ENCODE assay signal across 21 cellular contexts in the genomic region with DNA sequence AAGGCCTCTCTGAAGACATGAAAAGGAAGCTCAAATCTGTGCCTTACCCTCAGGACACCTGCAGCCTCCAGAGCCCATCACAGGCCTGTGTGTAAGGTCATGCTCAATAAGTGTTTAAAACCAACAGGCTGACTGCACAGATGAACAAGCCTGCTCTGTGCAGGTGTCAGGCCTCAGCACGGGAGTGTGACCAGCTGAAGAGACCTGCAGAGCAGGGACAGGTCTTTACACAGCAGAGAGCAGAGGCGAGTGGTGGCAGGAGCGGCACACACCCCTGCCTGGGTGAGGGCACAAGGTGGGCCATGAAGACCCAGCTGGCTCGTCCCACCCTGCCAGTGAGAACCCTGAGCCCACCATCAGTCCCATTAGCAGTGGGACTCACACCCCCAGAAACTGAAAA. TPM values are rescaled to one million over a fixed set of nuclear protein-coding genes. Genes with fewer than 3 reads are reported as not detected.
DNase-seq lines count a peak whose midpoint lies in the region; ATAC-seq, FAIRE-seq and TF ChIP-seq lines count a peak whose summit lies in the region.
"Had no signal": no experiment of that assay in that cellular context is flagged by ENCODE, and none has a peak within 500 bp of the region (broad histone marks: within the 10 kb centered on the region; RNA-seq: fewer than 3 reads in every experiment).

No MANE protein-coding gene starts in this region.

- H3K4me3 ChIP-seq in Panc1 (ENCODE audit: low read depth in 2 of 2, low read length in 2 of 2) (no peak overlapping the region), mucosa of descending colon (no peak overlapping the region), osteoblast (ENCODE audit: insufficient read depth, low read length) (no peak overlapping the region)

- ATAC-seq in Panc1 (0 out of 2 replicates have a peak, but pooled peaks have one; percentile 52), mucosa of descending colon (peak; percentile 23)
- peak; percentile 84 for ATAC-seq in stimulated activated memory B cell treated with anti-CD40 and anti-IgM and Interleukin-4, amounts not matched to agents 10 μg/mL and 1 μg/mL and 100 μg/mL, for 72 hours
- ATAC-seq: PC-3 had no signal

- no peaks in the 10 kb centered on the region for H3K23me2 ChIP-seq in H9 (ENCODE audit: insufficient read length, low read depth, low read length, poor library complexity, severe bottlenecking)

- WGBS in H9 (ENCODE audit: extremely low coverage, insufficient read length, low lambda C conversion rate), result no CpG with 5 or more reads among the region's 4 CpGs

- TF ChIP-seq CTCF in Panc1 (IDR thresholded peaks at IDR 0.05) (no peak), mucosa of descending colon (IDR thresholded peaks at IDR 0.05) (no peak), H9 (conservative IDR thresholded peaks at IDR 0.05) (no peak), osteoblast (IDR thresholded peaks at IDR 0.05; ENCODE audit: extremely low read depth, low read depth, low read length) (no peak)

- H4K8ac ChIP-seq in H9 (replicated peaks; ENCODE audit: insufficient read length, low read depth, low read length), result no peak overlapping the region

- H3K4ac ChIP-seq in H9 (ENCODE audit: low read depth, low read length), result no peak overlapping the region

- H4K91ac ChIP-seq in H9 (ENCODE audit: insufficient read length, low read depth, low read length), result no peak overlapping the region

- intact Hi-C loops in Panc1 (cut with micrococcal nuclease; ENCODE audit: unreplicated experiment) (no loop called here), mucosa of descending colon (cut with DNase I, micrococcal nuclease) (no loop called here)

- CTCF ChIA-PET in Panc1 (lab: Charles Lee), result no interaction called here

- in situ Hi-C loops in Panc1 (cut with HindIII; ENCODE audit: low pct_unique_long_range_greater_than_20kb, low sequenced_read_pairs), result no loop called here

- no peaks in the 10 kb centered on the region for H4K20me1 ChIP-seq in H9 (ENCODE audit: control insufficient read depth, insufficient read depth, insufficient read length)
- H4K20me1 ChIP-seq in osteoblast (ENCODE audit: insufficient read depth, low read length), result no peaks in the 10 kb centered on the region

- peaks cover 3% of the 10 kb centered on the region for H3K9me3 Mint-ChIP-seq in stimulated activated memory B cell treated with anti-CD40 and anti-IgM and Interleukin-4, amounts not matched to agents 10 μg/mL and 1 μg/mL and 100 μg/mL, for 72 hours
- peaks cover 25 to 29% of the 10 kb centered on the region in 2 experiments for H3K9me3 Mint-ChIP-seq in H9

- H3K79me1 ChIP-seq in H9 (ENCODE audit: insufficient read depth, low read depth, low read length, poor library complexity, severe bottlenecking), result no peaks in the 10 kb centered on the region

- H3K36me3 ChIP-seq in Panc1 (ENCODE audit: control insufficient read depth, insufficient read depth, low read length), result no peaks in the 10 kb centered on the region
- H3K36me3 ChIP-seq in mucosa of descending colon (ENCODE audit: low read depth), result no peaks in the 10 kb centered on the region
- H3K36me3 ChIP-seq in osteoblast (ENCODE audit: insufficient read depth, low read length), result no peaks in the 10 kb centered on the region

- no peak for FAIRE-seq in frontal cortex (lab: Jason Lieb, UNC)
- FAIRE-seq: A204.1, H54 had no signal

- no peak overlapping the region for H3K56ac ChIP-seq in H9 (ENCODE audit: insufficient read length, low read depth, low read length)

- H3K4me1 ChIP-seq in Panc1 (ENCODE audit: control insufficient read depth, insufficient read depth, low read length) (no peaks in the 10 kb centered on the region), mucosa of descending colon (ENCODE audit: low read depth) (no peaks in the 10 kb centered on the region), H9 (ENCODE audit: insufficient read depth, low read length) (peaks cover 6% of the 10 kb centered on the region; the same call in 1 of the 2 replicates), osteoblast (ENCODE audit: insufficient read depth, low read length) (no peaks in the 10 kb centered on the region)

- H2BK15ac ChIP-seq in H9 (ENCODE audit: low read depth, low read length), result no peak overlapping the region

- DNase-seq in activated CD8-positive, alpha-beta memory T cell treated with anti-CD3 and anti-CD28 coated beads, Interleukin-2, amount 50 U/mL, for 48 hours, result peak; percentile 8
- DNase-seq in activated CD8-positive, alpha-beta memory T cell treated with anti-CD3 and anti-CD28 coated beads, Interleukin-2, amount 50 U/mL, for 4 hours, result no peak
- DNase-seq in Panc1 (ENCODE audit: low read depth, low spot score), result no peak
- DNase-seq in mucosa of descending colon, result no peak
- DNase-seq in H9, result no peak
- DNase-seq in frontal cortex (ENCODE audit: low spot score in 2 of 2), result no peak
- DNase-seq in osteoblast (ENCODE audit: insufficient read length, low spot score, missing footprints), result no peak
- DNase-seq: C1 segment of cervical spinal cord, Caco-2, DMS153, EL, NCI-H1092, NCI-H146, NCI-H2081, NCI-H748 treated with DMSO at 0.1 percent for 48 hours, PC-3 had no signal

- H3K9me3 ChIP-seq in Panc1 (ENCODE audit: control insufficient read depth, insufficient read depth, low read depth, low read length) (no peaks in the 10 kb centered on the region; the same call in 1 of the 2 replicates), mucosa of descending colon (peaks cover 11% of the 10 kb centered on the region), H9 (ENCODE audit: control insufficient read depth, low read depth, low read length) (peaks cover 16% of the 10 kb centered on the region), osteoblast (ENCODE audit: low read depth, low read length) (peaks cover 3% of the 10 kb centered on the region)

- H2BK120ac ChIP-seq in H9 (ENCODE audit: low read depth, low read length, poor library complexity, severe bottlenecking), result no peak overlapping the region

- H3K9ac ChIP-seq in H9 (ENCODE audit: extremely low read depth, insufficient read length, low read length), result no peak overlapping the region

- no peaks in the 10 kb centered on the region for H3K79me2 ChIP-seq in H9 (ENCODE audit: insufficient read depth, low read length)
- H3K79me2 ChIP-seq in osteoblast (ENCODE audit: insufficient read depth, low read length), result no peaks in the 10 kb centered on the region

- peaks cover 21% of the 10 kb centered on the region for H3K4me1 Mint-ChIP-seq in stimulated activated memory B cell treated with anti-CD40 and anti-IgM and Interleukin-4, amounts not matched to agents 10 μg/mL and 1 μg/mL and 100 μg/mL, for 72 hours
- peaks cover 26 to 27% of the 10 kb centered on the region in 2 experiments for H3K4me1 Mint-ChIP-seq in H9

- H3K14ac ChIP-seq in H9 (ENCODE audit: insufficient read depth, low read length), result no peak overlapping the region; the same call in 1 of the 2 replicates

- no peak overlapping the region for H3T11ph ChIP-seq in H9 (ENCODE audit: low read length)

- H4K5ac ChIP-seq in H9 (ENCODE audit: insufficient read length, low read depth, low read length), result no peak overlapping the region

- H3K4me3 Mint-ChIP-seq in stimulated activated memory B cell treated with anti-CD40 and anti-IgM and Interleukin-4, amounts not matched to agents 10 μg/mL and 1 μg/mL and 100 μg/mL, for 72 hours, result peak overlapping the region; percentile 7
- no peak overlapping the region for H3K4me3 Mint-ChIP-seq in H9

- H2BK12ac ChIP-seq in H9 (ENCODE audit: insufficient read length, low read depth, low read length), result no peak overlapping the region

- H2AFZ ChIP-seq in H9 (ENCODE audit: low read length), result no peak overlapping the region
- H2AFZ ChIP-seq in osteoblast (ENCODE audit: low read length), result no peak overlapping the region

- H3K27ac ChIP-seq in Panc1 (ENCODE audit: low read length), result no peak overlapping the region
- H3K27ac ChIP-seq in H9 (ENCODE audit: insufficient read length, low read depth, low read length), result no peak overlapping the region
- H3K27ac ChIP-seq in osteoblast (ENCODE audit: low read depth, low read length), result no peak overlapping the region

- H3K18ac ChIP-seq in H9 (ENCODE audit: insufficient read length, low read depth, low read length), result no peak overlapping the region

- H2AK5ac ChIP-seq in H9 (ENCODE audit: insufficient read length, low read length), result no peak overlapping the region

- POLR2A ChIA-PET in Panc1 (lab: Charles Lee), result no interaction called here

- H2BK5ac ChIP-seq in H9 (ENCODE audit: insufficient read length, low read length), result no peak overlapping the region

- H3K36me3 Mint-ChIP-seq in stimulated activated memory B cell treated with anti-CD40 and anti-IgM and Interleukin-4, amounts not matched to agents 10 μg/mL and 1 μg/mL and 100 μg/mL, for 72 hours, result peaks cover 67% of the 10 kb centered on the region
- H3K36me3 Mint-ChIP-seq in H9 (ENCODE audit: insufficient read depth in 1 of 3, low read depth in 3 of 3), result peaks cover 35 to 58% (median 56%) of the 10 kb centered on the region in 3 experiments

- no TSS peak for BruUV-seq in Panc1 (replicated peaks; lab: Mats Ljungman, UMichigan)

- H3K27ac Mint-ChIP-seq in stimulated activated memory B cell treated with anti-CD40 and anti-IgM and Interleukin-4, amounts not matched to agents 10 μg/mL and 1 μg/mL and 100 μg/mL, for 72 hours, result peak overlapping the region; percentile 67
- H3K27ac Mint-ChIP-seq in H9, result no peak overlapping the region

- H3K27me3 ChIP-seq in Panc1 (ENCODE audit: control insufficient read depth, insufficient read depth, low read length), result no peaks in the 10 kb centered on the region
- H3K27me3 ChIP-seq in H9 (ENCODE audit: insufficient read depth, low read length), result no peaks in the 10 kb centered on the region
- no peaks in the 10 kb centered on the region for H3K27me3 ChIP-seq in osteoblast (ENCODE audit: insufficient read depth, low read length)

- H3K23ac ChIP-seq in H9 (ENCODE audit: insufficient read length, low read depth, low read length), result no peak overlapping the region

- H3K27me3 Mint-ChIP-seq in stimulated activated memory B cell treated with anti-CD40 and anti-IgM and Interleukin-4, amounts not matched to agents 10 μg/mL and 1 μg/mL and 100 μg/mL, for 72 hours, result no peaks in the 10 kb centered on the region
- peaks cover 3% of the 10 kb centered on the region for H3K27me3 Mint-ChIP-seq in H9 (ENCODE audit: low read depth)

- H3K4me2 ChIP-seq in H9 (ENCODE audit: insufficient read depth, insufficient read length, low read length), result no peak overlapping the region
- H3K4me2 ChIP-seq in osteoblast (ENCODE audit: insufficient read depth, low read length), result no peak overlapping the region

- no peak overlapping the region for H2BK20ac ChIP-seq in H9 (ENCODE audit: low read depth, low read length, poor library complexity, severe bottlenecking)

RNA-seq across cellular contexts. Expression of gene ROPN1B, which starts 56.9 kb away (rescaled TPM):
- total RNA-seq in Panc1 (2021; ENCODE audit: unreplicated experiment) (0.26 TPM), mucosa of descending colon (under 1 TPM in 1 of 3 donors, not detected in 2; 0.22 TPM), H9 (2021) (not detected in 2 replicates), frontal cortex (2.0 TPM), osteoblast (not detected in 2 replicates)
- polyA plus RNA-seq in Panc1 (2012; ENCODE audit: insufficient read length), result not detected
- total RNA-seq: Caco-2, MCF 10A, NCI-H460 had no signal

RNA-seq across cellular contexts. Expression of gene SLC41A3, which starts 58.1 kb away (rescaled TPM):
- total RNA-seq in Panc1 (2021; ENCODE audit: unreplicated experiment) (39.0 TPM), mucosa of descending colon (10 to 100 TPM; 23.0 to 33.9 (median 31.2) TPM), H9 (2021) (35.5 and 37.3 TPM in 2 replicates), frontal cortex (53.4 TPM), osteoblast (41.5 and 59.4 TPM in 2 replicates)
- polyA plus RNA-seq in Panc1 (2012; ENCODE audit: insufficient read length), result 43.3 TPM

Comparison
In these comparisons a context has a peak if more than half of its experiments do, and no peak if none do; other contexts are left out.
1. ATAC-seq: peak in every context shown above with its lines; median percentile 84 in stimulated activated memory B cell treated with anti-CD40 and anti-IgM and Interleukin-4, amounts not matched to agents 10 μg/mL and 1 μg/mL and 100 μg/mL, for 72 hours; 52 in Panc1; 23 in mucosa of descending colon.